13 cellular contexts compared by ENCODE assay signal in the genomic region with DNA sequence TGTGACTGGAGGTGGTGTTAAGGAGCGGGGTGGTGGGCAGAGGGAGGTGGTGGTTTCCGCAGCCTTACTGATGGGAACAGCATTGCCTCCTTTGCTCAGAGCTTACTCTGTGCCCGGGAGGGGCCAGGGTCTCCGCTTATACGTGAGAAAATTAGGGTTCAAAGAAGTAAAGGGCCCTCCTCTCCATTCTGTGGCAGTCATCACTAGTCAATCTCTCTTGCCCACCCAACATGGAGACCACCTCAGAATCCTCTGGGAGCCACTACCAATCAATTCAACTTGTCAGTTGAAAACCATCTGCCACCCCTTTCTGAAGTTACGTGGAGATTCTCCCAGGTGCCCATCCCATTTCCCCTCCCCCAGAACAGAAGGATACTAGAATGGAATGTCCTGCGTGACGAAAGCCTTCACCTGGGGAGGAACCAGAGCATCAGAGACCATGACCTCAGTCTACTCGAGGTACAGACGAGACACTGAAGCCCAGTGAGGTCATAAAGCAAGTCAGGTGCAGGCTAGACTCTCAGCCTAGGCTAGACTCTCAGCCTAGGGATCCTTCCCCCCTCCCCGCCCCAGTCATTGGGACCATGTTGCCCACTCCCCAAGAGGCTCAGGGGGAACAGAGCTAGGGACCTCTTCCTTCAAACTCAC. TPM values are rescaled to one million over a fixed set of nuclear protein-coding genes. Genes with fewer than 3 reads are reported as not detected.
DNase-seq lines count a peak whose midpoint lies in the region; ATAC-seq and TF ChIP-seq lines count a peak whose summit lies in the region.
"Had no signal": no experiment of that assay in that cellular context is flagged by ENCODE, and none has a peak within 500 bp of the region (broad histone marks: within the 10 kb centered on the region; RNA-seq: fewer than 3 reads in every experiment).

No MANE protein-coding gene starts in this region.

- ATAC-seq in SK-N-SH treated with all-trans-retinoic acid at 6 μM for 48 hours, result no peak
- no peak for ATAC-seq in naive thymus-derived CD4-positive, alpha-beta T cell
- ATAC-seq in upper lobe of right lung, result no peak
- ATAC-seq: activated T-helper 17 cell treated with anti-CD3 and anti-CD28 coated beads, Interleukin-2, amount 50 U/mL, for 72 hours had no signal

- TF ChIP-seq RAD21 in SK-N-SH (IDR thresholded peaks at IDR 0.05; ENCODE audit: low read length), result no peak

- TF ChIP-seq CTCF in SK-N-SH (IDR thresholded peaks at IDR 0.05), result no peak
- TF ChIP-seq CTCF in coronary artery (IDR thresholded peaks at IDR 0.05), result no peak
- no peak for TF ChIP-seq CTCF in upper lobe of right lung (IDR thresholded peaks at IDR 0.05)
- TF ChIP-seq CTCF in A673 (conservative IDR thresholded peaks at IDR 0.05; ENCODE audit: low read depth, low read length), result no peak

- no peaks in the 10 kb centered on the region for H3K9me2 ChIP-seq in SK-N-SH

- peak overlapping the region in 7 of 10 donors; percentile 5 to 96 (median 89) for H3K4me3 Mint-ChIP-seq in naive thymus-derived CD4-positive, alpha-beta T cell

- no peak for TF ChIP-seq EP300 in SK-N-SH (IDR thresholded peaks at IDR 0.05; ENCODE audit: borderline replicate concordance in 1 of 2, low read depth in 1 of 2, low read length in 1 of 2)

- POLR2A ChIA-PET in SK-N-SH (lab: Yijun Ruan, JAX), result interaction anchor here (1.0 kb wide), 1 partner anchor 13 kb away, joined by 3 read pairs; no protein-coding TSS in a partner anchor
- POLR2A ChIA-PET in naive thymus-derived CD4-positive, alpha-beta T cell (lab: Charles Lee), result interaction anchor here (1.0 kb wide), 1 partner anchor 21 kb away, joined by 3 read pairs; no protein-coding TSS in a partner anchor
- POLR2A ChIA-PET in A673 (lab: Charles Lee; ENCODE audit: low non-redundant PET), result no interaction called here

- H3K4me3 ChIP-seq in SK-N-SH (ENCODE audit: low read depth in 2 of 2, low read length in 1 of 2) (0 out of 4 replicates have a peak overlapping the region, but pooled peaks of 1 of the 2 experiments have one; percentile 94), coronary artery (peak overlapping the region; percentile 97), upper lobe of right lung (peak overlapping the region; percentile 69), A673 (ENCODE audit: low read depth, low read length, poor library complexity, severe bottlenecking) (no peak overlapping the region)
- no peak overlapping the region for H3K4me3 ChIP-seq in naive thymus-derived CD4-positive, alpha-beta T cell (ENCODE audit: low read length)

- peaks cover 0 to 10% of the 10 kb centered on the region in 2 experiments for H3K36me3 ChIP-seq in SK-N-SH (replicated peaks in 1 of 2; ENCODE audit: control insufficient read depth in 1 of 2, insufficient read depth in 2 of 2, low read length in 1 of 2)
- peaks cover 0 to 14% (median 0%) of the 10 kb centered on the region in 3 experiments for H3K36me3 ChIP-seq in naive thymus-derived CD4-positive, alpha-beta T cell (ENCODE audit: control insufficient read depth in 2 of 3, insufficient read depth in 3 of 3, low read length in 3 of 3)
- H3K36me3 ChIP-seq in upper lobe of right lung, result peaks cover 17% of the 10 kb centered on the region
- no peaks in the 10 kb centered on the region for H3K36me3 ChIP-seq in A673 (ENCODE audit: insufficient read depth, low read length, poor library complexity, severe bottlenecking)

- intact Hi-C loops in naive thymus-derived CD4-positive, alpha-beta T cell (cut with micrococcal nuclease), result loop anchor here (5.0 to 10.0 kb wide), 5 partner anchors 42 to 529 kb away; partner anchors contain the start of genes PIK3IP1 (in 1 of the 2) and RNF185 (in 1 of the 2)
- intact Hi-C loops in upper lobe of right lung (cut with DNase I), result no loop called here
- intact Hi-C loops in A673 (cut with micrococcal nuclease; ENCODE audit: unreplicated experiment), result loop anchor here (5.0 kb wide), 2 partner anchors 167 to 187 kb away; partner anchors contain the start of gene PIK3IP1

- BruUV-seq in A673 (replicated peaks; lab: Mats Ljungman, UMichigan), result no TSS peak

- peaks cover 0 to 3% (median 0%) of the 10 kb centered on the region in 5 donors for H3K27me3 Mint-ChIP-seq in naive thymus-derived CD4-positive, alpha-beta T cell
- H3K27me3 Mint-ChIP-seq: activated T-helper 17 cell treated with anti-CD3 and anti-CD28 coated beads, Interleukin-2, amount 50 U/mL, for 72 hours had no signal

- 94% methylated on average over 10 of the region's 11 CpGs for WGBS in SK-N-SH (ENCODE audit: low lambda C conversion rate)

- peak overlapping the region in 4 of 9 donors; percentile 64 to 95 (median 88) for H3K27ac Mint-ChIP-seq in naive thymus-derived CD4-positive, alpha-beta T cell
- H3K27ac Mint-ChIP-seq: activated T-helper 17 cell treated with anti-CD3 and anti-CD28 coated beads, Interleukin-2, amount 50 U/mL, for 72 hours had no signal

- H3K4me1 ChIP-seq in SK-N-SH (ENCODE audit: control insufficient read depth in 1 of 2, insufficient read depth in 2 of 2, low read depth in 1 of 2, low read length in 1 of 2) (peaks cover 0 to 13% of the 10 kb centered on the region in 2 experiments; a peak in 1 of 4 replicates), upper lobe of right lung (peaks cover 16% of the 10 kb centered on the region), A673 (ENCODE audit: insufficient read depth, low read length, poor library complexity, severe bottlenecking) (peaks cover 4% of the 10 kb centered on the region)
- peaks cover 8 to 16% of the 10 kb centered on the region in 2 donors for H3K4me1 ChIP-seq in naive thymus-derived CD4-positive, alpha-beta T cell (ENCODE audit: control insufficient read depth in 2 of 2, insufficient read depth in 2 of 2, low read length in 2 of 2)

- H3K4me1 Mint-ChIP-seq in naive thymus-derived CD4-positive, alpha-beta T cell, result peaks cover 12 to 26% (median 20%) of the 10 kb centered on the region in 7 donors

- no peaks in the 10 kb centered on the region for H3K9me3 ChIP-seq in SK-N-SH
- H3K9me3 ChIP-seq in naive thymus-derived CD4-positive, alpha-beta T cell (ENCODE audit: control insufficient read depth in 2 of 3, low read length in 3 of 3), result no peaks in the 10 kb centered on the region
- H3K9me3 ChIP-seq in upper lobe of right lung, result no peaks in the 10 kb centered on the region
- no peaks in the 10 kb centered on the region for H3K9me3 ChIP-seq in A673 (ENCODE audit: low read depth, low read length, poor library complexity, severe bottlenecking)
- H3K9me3 ChIP-seq: pancreas had no signal

- no peak overlapping the region for H3K27ac ChIP-seq in SK-N-SH (ENCODE audit: low read depth in 2 of 2, low read length in 1 of 2)
- H3K27ac ChIP-seq in coronary artery, result peak overlapping the region; percentile 98 to 99
- no peak overlapping the region for H3K27ac ChIP-seq in naive thymus-derived CD4-positive, alpha-beta T cell (ENCODE audit: low read depth, low read length)
- no peak overlapping the region for H3K27ac ChIP-seq in upper lobe of right lung
- no peak overlapping the region for H3K27ac ChIP-seq in A673 (ENCODE audit: low read depth, low read length, poor library complexity, severe bottlenecking)
- H3K27ac ChIP-seq: VCaP had no signal

- H3F3A ChIP-seq in SK-N-SH (replicated peaks; ENCODE audit: insufficient read depth), result peaks cover 23% of the 10 kb centered on the region

- no peaks in the 10 kb centered on the region for H3K9me3 Mint-ChIP-seq in naive thymus-derived CD4-positive, alpha-beta T cell
- H3K9me3 Mint-ChIP-seq: activated T-helper 17 cell treated with anti-CD3 and anti-CD28 coated beads, Interleukin-2, amount 50 U/mL, for 72 hours had no signal

- H3K36me3 Mint-ChIP-seq in naive thymus-derived CD4-positive, alpha-beta T cell, result no peaks in the 10 kb centered on the region

- H2AFZ ChIP-seq in SK-N-SH (ENCODE audit: low read depth), result no peak overlapping the region

- DNase-seq in SK-N-SH (no peak), coronary artery (ENCODE audit: low spot score) (peak; percentile 73), upper lobe of right lung (no peak), A673 (ENCODE audit: low spot score) (no peak), 8988T (no peak), NCI-H510A treated with DMSO at 0.1 percent for 48 hours (lab: John Stamatoyannopoulos, UW) (no peak)
- DNase-seq in naive thymus-derived CD4-positive, alpha-beta T cell, result no peak
- DNase-seq: ACHN, NCI-H1417 had no signal

- H3K9ac ChIP-seq in SK-N-SH, result no peak overlapping the region

- no peaks in the 10 kb centered on the region for H4K20me1 ChIP-seq in SK-N-SH (ENCODE audit: insufficient read depth)

- peak overlapping the region; percentile 93; the same call in 1 of the 2 replicates for H3K4me2 ChIP-seq in SK-N-SH

- no peaks in the 10 kb centered on the region for H3K27me3 ChIP-seq in SK-N-SH (ENCODE audit: insufficient read depth)
- no peaks in the 10 kb centered on the region for H3K27me3 ChIP-seq in naive thymus-derived CD4-positive, alpha-beta T cell (ENCODE audit: control insufficient read depth in 2 of 2, insufficient read depth in 2 of 2, low read length in 2 of 2)
- H3K27me3 ChIP-seq in upper lobe of right lung, result no peaks in the 10 kb centered on the region
- no peaks in the 10 kb centered on the region for H3K27me3 ChIP-seq in A673 (replicated peaks; ENCODE audit: insufficient read depth, low read depth, low read length, poor library complexity)
- H3K27me3 ChIP-seq: pancreas had no signal

- H3K79me2 ChIP-seq in SK-N-SH (ENCODE audit: insufficient read depth), result peaks cover 13% of the 10 kb centered on the region; the same call in 1 of the 2 replicates

- CTCF ChIA-PET in SK-N-SH (lab: Yijun Ruan, JAX), result interaction anchor here (0.9 to 7.4 kb wide), 3 partner anchors 10 to 43 kb away, joined by 3 to 85 read pairs (median 4); no protein-coding TSS in a partner anchor
- CTCF ChIA-PET in naive thymus-derived CD4-positive, alpha-beta T cell (lab: Charles Lee), result no interaction called here
- CTCF ChIA-PET in A673 (lab: Charles Lee), result no interaction called here

RNA-seq across cellular contexts. Expression of gene SELENOM, which starts 2.0 kb away (rescaled TPM):
- 97.1 and 117 TPM in 2 replicates for polyA plus RNA-seq in SK-N-SH (2012; rRNA removed)
- 55.2 and 84.3 TPM in 2 replicates for polyA plus RNA-seq in SK-N-SH (2012; cell fraction: cytosol; rRNA removed)
- 81.0 and 129 TPM in 2 replicates for polyA plus RNA-seq in SK-N-SH (2012; cell fraction: nucleus; rRNA removed)
- total RNA-seq in naive thymus-derived CD4-positive, alpha-beta T cell, result 10 to 100 TPM in 4 of 5 experiments, 1 to 10 TPM in 1; 9.1 to 71.5 (median 68.6) TPM
- 100 to 1,000 TPM; 129 to 175 TPM for polyA plus RNA-seq in naive thymus-derived CD4-positive, alpha-beta T cell
- total RNA-seq in upper lobe of right lung (89.0 TPM), A673 (2021) (3.2 and 5.0 TPM in 2 replicates)

RNA-seq across cellular contexts. Expression of gene INPP5J, which starts 17.4 kb away (rescaled TPM):
- polyA plus RNA-seq in SK-N-SH (2012; rRNA removed), result 3.2 TPM in 2 replicates
- polyA plus RNA-seq in SK-N-SH (2012; cell fraction: cytosol; rRNA removed), result 0.73 and 1.2 TPM in 2 replicates
- polyA plus RNA-seq in SK-N-SH (2012; cell fraction: nucleus; rRNA removed), result 14.7 and 18.9 TPM in 2 replicates
- total RNA-seq in naive thymus-derived CD4-positive, alpha-beta T cell, result under 1 TPM in 4 of 5 experiments, not detected in 1; 0.24 to 0.81 (median 0.51) TPM
- not detected for polyA plus RNA-seq in naive thymus-derived CD4-positive, alpha-beta T cell
- 4.5 TPM for total RNA-seq in upper lobe of right lung
- 4.6 and 4.8 TPM in 2 replicates for total RNA-seq in A673 (2021)

RNA-seq across cellular contexts. Expression of gene SMTN, which starts 24.3 kb away (rescaled TPM):
- polyA plus RNA-seq in SK-N-SH (2012; rRNA removed), result 12.5 and 30.4 TPM in 2 replicates
- 9.1 and 14.9 TPM in 2 replicates for polyA plus RNA-seq in SK-N-SH (2012; cell fraction: cytosol; rRNA removed)
- 70.2 and 73.7 TPM in 2 replicates for polyA plus RNA-seq in SK-N-SH (2012; cell fraction: nucleus; rRNA removed)
- total RNA-seq in naive thymus-derived CD4-positive, alpha-beta T cell, result 10 to 100 TPM in 1 of 5 experiments, 1 to 10 TPM in 4; 3.1 to 14.9 (median 6.2) TPM
- polyA plus RNA-seq in naive thymus-derived CD4-positive, alpha-beta T cell, result 1 to 10 TPM; 1.1 to 3.9 TPM
- total RNA-seq in upper lobe of right lung (71.6 TPM), A673 (2021) (40.0 and 43.7 TPM in 2 replicates)

RNA-seq across cellular contexts. Expression of gene PLA2G3, which starts 34.9 kb away (rescaled TPM):
- not detected in 2 replicates for polyA plus RNA-seq in SK-N-SH (2012; rRNA removed)
- polyA plus RNA-seq in SK-N-SH (2012; cell fraction: cytosol; rRNA removed), result not detected in 2 replicates
- not detected in 2 replicates for polyA plus RNA-seq in SK-N-SH (2012; cell fraction: nucleus; rRNA removed)
- not detected for total RNA-seq in naive thymus-derived CD4-positive, alpha-beta T cell
- polyA plus RNA-seq in naive thymus-derived CD4-positive, alpha-beta T cell, result not detected
- total RNA-seq in upper lobe of right lung (6.9 TPM), A673 (2021) (20.4 and 21.5 TPM in 2 replicates)
- total RNA-seq: activated T-helper 17 cell treated with anti-CD3 and anti-CD28 coated beads, Interleukin-2, amount 50 U/mL, for 72 hours; pancreas had no signal

RNA-seq across cellular contexts. Expression of gene RNF185, which starts 54.6 kb away (rescaled TPM):
- polyA plus RNA-seq in SK-N-SH (2012; rRNA removed), result 21.7 and 32.1 TPM in 2 replicates
- polyA plus RNA-seq in SK-N-SH (2012; cell fraction: cytosol; rRNA removed), result 18.4 and 24.3 TPM in 2 replicates
- 22.4 and 31.8 TPM in 2 replicates for polyA plus RNA-seq in SK-N-SH (2012; cell fraction: nucleus; rRNA removed)
- 10 to 100 TPM; 10.6 to 28.5 (median 23.5) TPM for total RNA-seq in naive thymus-derived CD4-positive, alpha-beta T cell
- polyA plus RNA-seq in naive thymus-derived CD4-positive, alpha-beta T cell, result 10 to 100 TPM; 18.1 to 27.2 TPM
- total RNA-seq in upper lobe of right lung (37.9 TPM), A673 (2021) (28.2 and 31.8 TPM in 2 replicates)

Comparison
In these comparisons a context has a peak if more than half of its experiments do, and no peak if none do; other contexts are left out.
1. H3K27ac ChIP-seq: peak in coronary artery (2 of 2); none in SK-N-SH (0 of 2), naive thymus-derived CD4-positive, alpha-beta T cell (single experiment), upper lobe of right lung (single experiment) and A673 (single experiment).
2. H3K4me3 ChIP-seq: peak in coronary artery (single experiment) and upper lobe of right lung (single experiment); none in naive thymus-derived CD4-positive, alpha-beta T cell (single experiment) and A673 (single experiment).